ENCODE assay signal across 29 cellular contexts in genomic region chr10:14146501-14146900, GRCh38.
DNase-seq lines count a peak whose midpoint lies in the region; ATAC-seq, FAIRE-seq and TF ChIP-seq lines count a peak whose summit lies in the region.
"Had no signal": no experiment of that assay in that cellular context is flagged by ENCODE, and none has a peak within 500 bp of the region (broad histone marks: within the 10 kb centered on the region; RNA-seq: fewer than 3 reads in every experiment).

No MANE protein-coding gene starts in this region.

- H3K27ac ChIP-seq in brain microvascular endothelial cell, result no peak overlapping the region
- H3K27ac ChIP-seq: pancreas, tibial nerve had no signal

- H3K4me3 ChIP-seq in brain microvascular endothelial cell (ENCODE audit: low read depth, low read length), result no peak overlapping the region
- H3K4me3 ChIP-seq: HAP-1, pancreas, tibial nerve had no signal

- no peaks in the 10 kb centered on the region for H3K36me3 ChIP-seq in brain microvascular endothelial cell (replicated peaks)
- H3K36me3 ChIP-seq: HAP-1, pancreas, tibial nerve had no signal

- H3K4me3 Mint-ChIP-seq in WTC11, result no peak overlapping the region
- H3K4me3 Mint-ChIP-seq: activated CD4-positive, alpha-beta memory T cell treated with anti-CD3 and anti-CD28 coated beads, Interleukin-2, amount 10 ng/mL, durations not matched to agents 7 days and 5 days; dendritic cell treated with granulocyte-macrophage colony-stimulating factor and Interleukin-4, amounts not matched to agents 40 ng/mL and 50 ng/mL, for 4 days; nephron progenitor cell; T-cell had no signal

- POLR2A ChIA-PET in WTC11 (lab: Charles Lee), result no interaction called here

- H3K9me3 Mint-ChIP-seq in WTC11, result no peaks in the 10 kb centered on the region
- H3K9me3 Mint-ChIP-seq: activated CD4-positive, alpha-beta memory T cell treated with anti-CD3 and anti-CD28 coated beads, Interleukin-2, amount 10 ng/mL, durations not matched to agents 7 days and 5 days; activated naive CD4-positive, alpha-beta T cell treated with anti-CD3 and anti-CD28 coated beads, Interleukin-2, amount 50 U/mL, for 72 hours; activated T-helper 2 cell treated with anti-CD3 and anti-CD28 coated beads, Interferon-gamma antibody, Interleukin-2, Interleukin-4, amounts not matched to agents 10 μg/mL and 5 μg/mL and 100 μg/mL, durations not matched to agents 14 hours and 24 hours and 36 hours; dendritic cell treated with granulocyte-macrophage colony-stimulating factor and Interleukin-4, amounts not matched to agents 40 ng/mL and 50 ng/mL, for 4 days; nephron progenitor cell; T-cell had no signal

- FAIRE-seq in HTR-8/SVneo (lab: Jason Lieb, UNC), result no peak
- FAIRE-seq: endometrium, pancreas had no signal

- no peaks in the 10 kb centered on the region for H3K27me3 Mint-ChIP-seq in WTC11 (ENCODE audit: low read depth)

- peaks cover 3% of the 10 kb centered on the region for H3K27me3 ChIP-seq in brain microvascular endothelial cell (replicated peaks)
- H3K27me3 ChIP-seq: pancreas, tibial nerve had no signal

- no peaks in the 10 kb centered on the region for H3K36me3 Mint-ChIP-seq in WTC11
- H3K36me3 Mint-ChIP-seq: activated naive CD4-positive, alpha-beta T cell treated with anti-CD3 and anti-CD28 coated beads, Interleukin-2, amount 50 U/mL, for 72 hours; T-cell had no signal

- in situ Hi-C loops in brain microvascular endothelial cell (cut with HindIII; ENCODE audit: low pct_ligation_motif_present, low sequenced_read_pairs), result no loop called here

- no peak for ATAC-seq in WTC11
- ATAC-seq: activated CD4-positive, CD25-positive, alpha-beta regulatory T cell treated with anti-CD3 and anti-CD28 coated beads, Interleukin-2, amount 50 U/mL, for 24 hours; activated naive CD4-positive, alpha-beta T cell treated with anti-CD3 and anti-CD28 coated beads, Interleukin-2, amount 50 U/mL, for 72 hours; Panc1; pancreas; T-cell had no signal

- DNase-seq in Daoy (ENCODE audit: low read depth) (peak; percentile 26), NCI-H69 (lab: John Stamatoyannopoulos, UW) (peak; percentile 24), brain microvascular endothelial cell (peak; percentile 9), myocyte (ENCODE audit: low read depth) (peak; percentile 40), middle frontal gyrus (ENCODE audit: extremely low spot score, low spot score) (no peak), NCI-H2196 (lab: John Stamatoyannopoulos, UW; ENCODE audit: unreplicated experiment) (no peak), HTR-8/SVneo (ENCODE audit: insufficient read length, low spot score) (no peak), WTC11 (ENCODE audit: low spot score) (no peak)
- DNase-seq: ACHN; activated CD4-positive, alpha-beta memory T cell treated with anti-CD3 and anti-CD28 coated beads, Interleukin-2, amount 10 ng/mL, durations not matched to agents 7 days and 5 days; aorta; C1 segment of cervical spinal cord; COR-L47; islet precursor cell; midbrain; MV-4-11; NCI-H2171; nephron progenitor cell; pancreas; stimulated activated CD4-positive, alpha-beta T cell treated with anti-CD3 and anti-CD28 coated beads, Interleukin-2, amount 100 ng/mL, for 24 hours; T-cell had no signal

- no peaks in the 10 kb centered on the region for H3K4me1 Mint-ChIP-seq in WTC11
- H3K4me1 Mint-ChIP-seq: activated CD4-positive, alpha-beta memory T cell treated with anti-CD3 and anti-CD28 coated beads, Interleukin-2, amount 10 ng/mL, durations not matched to agents 7 days and 5 days; nephron progenitor cell; T-cell had no signal

- H3K27ac Mint-ChIP-seq in WTC11, result no peak overlapping the region
- H3K27ac Mint-ChIP-seq: activated CD4-positive, alpha-beta memory T cell treated with anti-CD3 and anti-CD28 coated beads, Interleukin-2, amount 10 ng/mL, durations not matched to agents 7 days and 5 days; activated naive CD4-positive, alpha-beta T cell treated with anti-CD3 and anti-CD28 coated beads, Interleukin-2, amount 50 U/mL, for 72 hours; activated T-helper 2 cell treated with anti-CD3 and anti-CD28 coated beads, Interferon-gamma antibody, Interleukin-2, Interleukin-4, amounts not matched to agents 10 μg/mL and 5 μg/mL and 100 μg/mL, durations not matched to agents 14 hours and 24 hours and 36 hours; dendritic cell treated with granulocyte-macrophage colony-stimulating factor and Interleukin-4, amounts not matched to agents 40 ng/mL and 50 ng/mL, for 4 days; T-cell had no signal

- CTCF ChIA-PET in WTC11 (lab: Charles Lee), result no interaction called here

- TF ChIP-seq CTCF in brain microvascular endothelial cell (IDR thresholded peaks at IDR 0.05; ENCODE audit: low read depth, low read length, missing control alignments), result no peak
- TF ChIP-seq CTCF in WTC11 (IDR thresholded peaks at IDR 0.05), result no peak

TF ChIP-seq in WTC11, 78 proteins besides CTCF, POLR2A, EP300 and RAD21 (continues in another document):
- TF ChIP-seq GTF2I (CRISPR knock-in tag; conservative IDR thresholded peaks at IDR 0.05) (no peak), ZNF317 (CRISPR knock-in tag; IDR thresholded peaks at IDR 0.05; ENCODE audit: borderline replicate concordance, low read depth) (no peak), ZNF425 (CRISPR knock-in tag; conservative IDR thresholded peaks at IDR 0.05) (no peak), SP1 (CRISPR knock-in tag; conservative IDR thresholded peaks at IDR 0.05) (no peak), PREB (CRISPR knock-in tag; IDR thresholded peaks at IDR 0.05; ENCODE audit: borderline replicate concordance) (no peak), ZNF671 (CRISPR knock-in tag; IDR thresholded peaks at IDR 0.05) (no peak), HMGA2 (CRISPR knock-in tag; IDR thresholded peaks at IDR 0.05) (no peak), ZNF423 (CRISPR knock-in tag; IDR thresholded peaks at IDR 0.05) (no peak), GRHL2 (CRISPR knock-in tag; IDR thresholded peaks at IDR 0.05; ENCODE audit: insufficient replicate concordance, severe bottlenecking) (no peak), MXD4 (CRISPR knock-in tag; IDR thresholded peaks at IDR 0.05; ENCODE audit: borderline replicate concordance) (no peak), EMX1 (CRISPR knock-in tag; IDR thresholded peaks at IDR 0.05) (no peak), KAT7 (CRISPR knock-in tag; IDR thresholded peaks at IDR 0.05; ENCODE audit: borderline replicate concordance) (no peak), MAX (CRISPR knock-in tag; IDR thresholded peaks at IDR 0.05) (no peak), OVOL2 (CRISPR knock-in tag; IDR thresholded peaks at IDR 0.05; ENCODE audit: borderline replicate concordance) (no peak)
- TF ChIP-seq, protein P1, sequence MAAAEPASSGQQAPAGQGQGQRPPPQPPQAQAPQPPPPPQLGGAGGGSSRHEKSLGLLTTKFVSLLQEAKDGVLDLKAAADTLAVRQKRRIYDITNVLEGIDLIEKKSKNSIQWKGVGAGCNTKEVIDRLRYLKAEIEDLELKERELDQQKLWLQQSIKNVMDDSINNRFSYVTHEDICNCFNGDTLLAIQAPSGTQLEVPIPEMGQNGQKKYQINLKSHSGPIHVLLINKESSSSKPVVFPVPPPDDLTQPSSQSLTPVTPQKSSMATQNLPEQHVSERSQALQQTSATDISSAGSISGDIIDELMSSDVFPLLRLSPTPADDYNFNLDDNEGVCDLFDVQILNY (CRISPR knock-in tag; IDR thresholded peaks at IDR 0.05), result no peak

Comparison
In these comparisons a context has a peak if more than half of its experiments do, and no peak if none do; other contexts are left out.
1. DNase-seq: peak in Daoy (single experiment), NCI-H69 (single experiment), brain microvascular endothelial cell (single experiment) and myocyte (single experiment); none in middle frontal gyrus (single experiment), NCI-H2196 (single experiment), HTR-8/SVneo (single experiment) and WTC11 (single experiment).